32 cellular contexts compared by ENCODE assay signal in genomic region chr9:92033307-92033706, GRCh38.
"Had no signal": no experiment of that assay in that cellular context is flagged by ENCODE, and none has a peak within 500 bp of the region (broad histone marks: within the 10 kb centered on the region; RNA-seq: fewer than 3 reads in every experiment).

No MANE protein-coding gene starts in this region.

- DNase-seq: Karpas-422, Kasumi-1, MG63, MM.1S, MV-4-11, NCI-H1048, NCI-H1092, NCI-H1092 treated with DMSO at 0.1 percent for 48 hours, NCI-H1105, NCI-H1105 treated with DMSO at 0.1 percent for 48 hours, NCI-H1417, NCI-H1417 treated with DMSO at 0.1 percent for 48 hours, NCI-H1436, NCI-H1436 treated with DMSO at 0.1 percent for 48 hours, NCI-H146, NCI-H1694, NCI-H1694 treated with DMSO at 0.1 percent for 48 hours, NCI-H187, NCI-H187 treated with DMSO at 0.1 percent for 48 hours, NCI-H1930, NCI-H2029, NCI-H2029 treated with DMSO at 0.1 percent for 48 hours, NCI-H2081 treated with DMSO at 0.1 percent for 48 hours, NCI-H2107, NCI-H2171, NCI-H2227 treated with DMSO at 0.1 percent for 48 hours, NCI-H226, NCI-H345, NCI-H446, NCI-H446 treated with DMSO at 0.1 percent for 48 hours, NCI-H510A, NCI-H510A treated with DMSO at 0.1 percent for 48 hours had no signal
